16 cellular contexts compared by ENCODE assay signal in genomic region chr11:611001-611996, GRCh38. TPM values are rescaled to one million over a fixed set of nuclear protein-coding genes. Genes with fewer than 3 reads are reported as not detected.
DNase-seq lines count a peak whose midpoint lies in the region; ATAC-seq and TF ChIP-seq lines count a peak whose summit lies in the region.
"Had no signal": no experiment of that assay in that cellular context is flagged by ENCODE, and none has a peak within 500 bp of the region (broad histone marks: within the 10 kb centered on the region; RNA-seq: fewer than 3 reads in every experiment).

No MANE protein-coding gene starts in this region.

- 70 to 86% methylated on average over 27 to 49 of the region's 49 CpGs for WGBS in testis, 2 donors

- peaks cover 14% of the 10 kb centered on the region for H3K4me1 Mint-ChIP-seq in activated naive CD8-positive, alpha-beta T cell treated with anti-CD3 and anti-CD28 coated beads for 36 hours
- peaks cover 20% of the 10 kb centered on the region for H3K4me1 Mint-ChIP-seq in activated naive CD8-positive, alpha-beta T cell treated with anti-CD3 and anti-CD28 coated beads, Interleukin-2, amount 50 U/mL, for 24 hours
- H3K4me1 Mint-ChIP-seq in endothelial cell (ENCODE audit: unreplicated experiment) = peaks cover 3% of the 10 kb centered on the region
- H3K4me1 Mint-ChIP-seq: endodermal cell had no signal

- ATAC-seq in activated naive CD8-positive, alpha-beta T cell treated with anti-CD3 and anti-CD28 coated beads, Interleukin-2, amount 50 U/mL, for 24 hours = no peak
- ATAC-seq in Panc1 (no peak), left lobe of liver (peak; percentile 0), GM21381 (IDR thresholded peaks at IDR 0.05; ENCODE audit: unreplicated experiment) (no peak)

- TF ChIP-seq POLR2A in testis (IDR thresholded peaks at IDR 0.05) = no peak

- POLR2A ChIA-PET in Panc1 (lab: Charles Lee) = interaction anchor here (0.5 kb wide), 1 partner anchor 100 kb away, joined by 8 read pairs; no protein-coding TSS in a partner anchor

- H3K36me3 Mint-ChIP-seq in activated naive CD8-positive, alpha-beta T cell treated with anti-CD3 and anti-CD28 coated beads for 36 hours = peaks cover 11% of the 10 kb centered on the region
- H3K36me3 Mint-ChIP-seq in activated naive CD8-positive, alpha-beta T cell treated with anti-CD3 and anti-CD28 coated beads, Interleukin-2, amount 50 U/mL, for 24 hours (ENCODE audit: low read depth) = peaks cover 22% of the 10 kb centered on the region
- H3K36me3 Mint-ChIP-seq in endothelial cell (ENCODE audit: low read depth, unreplicated experiment) = peaks cover 13% of the 10 kb centered on the region

- H3K36me3 ChIP-seq in Panc1 (ENCODE audit: control insufficient read depth, insufficient read depth, low read length) (peaks cover 31% of the 10 kb centered on the region), testis (ENCODE audit: low read depth, missing control alignments) (no peaks in the 10 kb centered on the region)

- no peak overlapping the region for H3K27ac ChIP-seq in Panc1 (ENCODE audit: low read length)
- H3K27ac ChIP-seq in testis = no peak overlapping the region

- BruUV-seq in Panc1 (replicated peaks; lab: Mats Ljungman, UMichigan) = TSS peak; percentile 27

- in situ Hi-C loops in Panc1 (cut with HindIII; ENCODE audit: low pct_unique_long_range_greater_than_20kb, low sequenced_read_pairs) = no loop called here

- H3K27ac Mint-ChIP-seq in activated naive CD8-positive, alpha-beta T cell treated with anti-CD3 and anti-CD28 coated beads for 36 hours = peak overlapping the region; percentile 67
- no peak overlapping the region for H3K27ac Mint-ChIP-seq in activated naive CD8-positive, alpha-beta T cell treated with anti-CD3 and anti-CD28 coated beads, Interleukin-2, amount 50 U/mL, for 24 hours
- no peak overlapping the region for H3K27ac Mint-ChIP-seq in endothelial cell (ENCODE audit: unreplicated experiment)

- H3K4me3 Mint-ChIP-seq in activated naive CD8-positive, alpha-beta T cell treated with anti-CD3 and anti-CD28 coated beads for 36 hours = no peak overlapping the region
- no peak overlapping the region for H3K4me3 Mint-ChIP-seq in activated naive CD8-positive, alpha-beta T cell treated with anti-CD3 and anti-CD28 coated beads, Interleukin-2, amount 50 U/mL, for 24 hours
- no peak overlapping the region for H3K4me3 Mint-ChIP-seq in endothelial cell (ENCODE audit: unreplicated experiment)
- H3K4me3 Mint-ChIP-seq: endodermal cell had no signal

- H3K27me3 ChIP-seq in Panc1 (ENCODE audit: control insufficient read depth, insufficient read depth, low read length) (no peaks in the 10 kb centered on the region), testis (no peaks in the 10 kb centered on the region)

- DNase-seq in activated naive CD8-positive, alpha-beta T cell treated with anti-CD3 and anti-CD28 coated beads for 36 hours = no peak
- DNase-seq in activated naive CD8-positive, alpha-beta T cell treated with anti-CD3 and anti-CD28 coated beads, Interleukin-2, amount 50 U/mL, for 24 hours = no peak
- DNase-seq in Panc1 (ENCODE audit: low read depth, low spot score) (no peak), left lobe of liver (ENCODE audit: low spot score) (peak; percentile 82), testis (peak; percentile 55), NCI-H446 (lab: John Stamatoyannopoulos, UW) (no peak), endothelial cell (ENCODE audit: low spot score) (no peak)
- DNase-seq: AML-193, foreskin melanocyte, NCI-H526 treated with DMSO at 0.1 percent for 48 hours, RPMI8226 had no signal

- H3K4me3 ChIP-seq in Panc1 (ENCODE audit: low read depth in 2 of 2, low read length in 2 of 2) (no peak overlapping the region), testis (no peak overlapping the region)

- TF ChIP-seq CTCF in Panc1 (IDR thresholded peaks at IDR 0.05) (no peak), testis (IDR thresholded peaks at IDR 0.05) (no peak), endothelial cell (IDR thresholded peaks at IDR 0.05; ENCODE audit: unreplicated experiment) (no peak)

- H3K9me3 ChIP-seq in Panc1 (ENCODE audit: control insufficient read depth, insufficient read depth, low read depth, low read length) = no peaks in the 10 kb centered on the region
- no peaks in the 10 kb centered on the region for H3K9me3 ChIP-seq in testis

- H3K27me3 Mint-ChIP-seq in activated naive CD8-positive, alpha-beta T cell treated with anti-CD3 and anti-CD28 coated beads for 36 hours = no peaks in the 10 kb centered on the region
- no peaks in the 10 kb centered on the region for H3K27me3 Mint-ChIP-seq in activated naive CD8-positive, alpha-beta T cell treated with anti-CD3 and anti-CD28 coated beads, Interleukin-2, amount 50 U/mL, for 24 hours
- peaks cover 20% of the 10 kb centered on the region for H3K27me3 Mint-ChIP-seq in endothelial cell (ENCODE audit: unreplicated experiment)

- H3K9me3 Mint-ChIP-seq in activated naive CD8-positive, alpha-beta T cell treated with anti-CD3 and anti-CD28 coated beads for 36 hours = no peaks in the 10 kb centered on the region
- no peaks in the 10 kb centered on the region for H3K9me3 Mint-ChIP-seq in activated naive CD8-positive, alpha-beta T cell treated with anti-CD3 and anti-CD28 coated beads, Interleukin-2, amount 50 U/mL, for 24 hours
- no peaks in the 10 kb centered on the region for H3K9me3 Mint-ChIP-seq in endothelial cell (ENCODE audit: unreplicated experiment)
- H3K9me3 Mint-ChIP-seq: endodermal cell; T-helper 1 cell treated with Interleukin-12 subunit alpha and Interleukin-12 subunit beta and Interleukin-4 antibody, amounts not matched to agents 30 μg/mL and 1 μg/mL, for 36 hours had no signal

- CTCF ChIA-PET in Panc1 (lab: Charles Lee) = no interaction called here

- intact Hi-C loops in Panc1 (cut with micrococcal nuclease; ENCODE audit: unreplicated experiment) = no loop called here
- intact Hi-C loops in testis (cut with DNase I; ENCODE audit: low total_unique reads) = no loop called here

- H3K4me1 ChIP-seq in Panc1 (ENCODE audit: control insufficient read depth, insufficient read depth, low read length) = peaks cover 34% of the 10 kb centered on the region
- H3K4me1 ChIP-seq in testis = peaks cover 25% of the 10 kb centered on the region

RNA-seq across cellular contexts. Expression of gene IRF7, which starts 4.5 kb away (rescaled TPM):
- total RNA-seq in activated naive CD8-positive, alpha-beta T cell treated with anti-CD3 and anti-CD28 coated beads for 36 hours = 10 to 100 TPM; 60.6 to 61.2 TPM
- total RNA-seq in Panc1 (2021; ENCODE audit: unreplicated experiment) = 23.9 TPM
- polyA plus RNA-seq in Panc1 (2012; ENCODE audit: insufficient read length) = 24.1 TPM
- 38.5 TPM for total RNA-seq in left lobe of liver
- total RNA-seq in testis = 10 to 100 TPM; 13.0 to 30.1 TPM
- 9.9 TPM for polyA plus RNA-seq in testis (ENCODE audit: insufficient read depth, low read depth, low replicate concordance)
- total RNA-seq in endothelial cell (ENCODE audit: unreplicated experiment) = 11.6 TPM

RNA-seq across cellular contexts. Expression of gene CDHR5, which starts 13.5 kb away (rescaled TPM):
- total RNA-seq in activated naive CD8-positive, alpha-beta T cell treated with anti-CD3 and anti-CD28 coated beads for 36 hours = not detected
- not detected for total RNA-seq in Panc1 (2021; ENCODE audit: unreplicated experiment)
- 0.29 TPM for polyA plus RNA-seq in Panc1 (2012; ENCODE audit: insufficient read length)
- total RNA-seq in left lobe of liver = 64.8 TPM
- total RNA-seq in testis = under 1 TPM; 0.12 to 0.63 TPM
- polyA plus RNA-seq in testis (ENCODE audit: insufficient read depth, low read depth, low replicate concordance) = 2.3 TPM
- not detected for total RNA-seq in endothelial cell (ENCODE audit: unreplicated experiment)
- total RNA-seq: bronchial epithelial cell, temporal lobe had no signal

RNA-seq across cellular contexts. Expression of gene SCT, which starts 15.7 kb away (rescaled TPM):
- total RNA-seq in activated naive CD8-positive, alpha-beta T cell treated with anti-CD3 and anti-CD28 coated beads for 36 hours = not detected
- total RNA-seq in Panc1 (2021; ENCODE audit: unreplicated experiment) = not detected
- not detected for polyA plus RNA-seq in Panc1 (2012; ENCODE audit: insufficient read length)
- 0.81 TPM for total RNA-seq in left lobe of liver
- 1 to 10 TPM; 3.4 to 9.3 TPM for total RNA-seq in testis
- 1.5 TPM for polyA plus RNA-seq in testis (ENCODE audit: insufficient read depth, low read depth, low replicate concordance)
- 1.8 TPM for total RNA-seq in endothelial cell (ENCODE audit: unreplicated experiment)
- total RNA-seq: bronchial epithelial cell, temporal lobe had no signal

RNA-seq across cellular contexts. Expression of gene DRD4, which starts 25.8 kb away (rescaled TPM):
- total RNA-seq in activated naive CD8-positive, alpha-beta T cell treated with anti-CD3 and anti-CD28 coated beads for 36 hours = under 1 TPM; 0.26 to 0.37 TPM
- total RNA-seq in Panc1 (2021; ENCODE audit: unreplicated experiment) = 0.95 TPM
- 3.0 TPM for polyA plus RNA-seq in Panc1 (2012; ENCODE audit: insufficient read length)
- total RNA-seq in left lobe of liver = 0.68 TPM
- total RNA-seq in testis = 1 to 10 TPM; 2.0 to 3.3 TPM
- polyA plus RNA-seq in testis (ENCODE audit: insufficient read depth, low read depth, low replicate concordance) = 1.5 TPM
- 0.33 TPM for total RNA-seq in endothelial cell (ENCODE audit: unreplicated experiment)
- total RNA-seq: bronchial epithelial cell, temporal lobe had no signal

RNA-seq across cellular contexts. Expression of gene PHRF1, which starts 35.0 kb away (rescaled TPM):
- total RNA-seq in activated naive CD8-positive, alpha-beta T cell treated with anti-CD3 and anti-CD28 coated beads for 36 hours = 10 to 100 TPM; 42.3 to 44.3 TPM
- total RNA-seq in Panc1 (2021; ENCODE audit: unreplicated experiment) (90.6 TPM), left lobe of liver (25.4 TPM), testis (10 to 100 TPM; 62.9 to 74.4 TPM), endothelial cell (ENCODE audit: unreplicated experiment) (29.5 TPM)
- 83.1 TPM for polyA plus RNA-seq in Panc1 (2012; ENCODE audit: insufficient read length)
- 30.2 TPM for polyA plus RNA-seq in testis (ENCODE audit: insufficient read depth, low read depth, low replicate concordance)

Comparison
In these comparisons a context has a peak if more than half of its experiments do, and no peak if none do; other contexts are left out.
1. DNase-seq: peak in left lobe of liver (single experiment) and testis (single experiment); none in activated naive CD8-positive, alpha-beta T cell treated with anti-CD3 and anti-CD28 coated beads for 36 hours (single experiment), activated naive CD8-positive, alpha-beta T cell treated with anti-CD3 and anti-CD28 coated beads, Interleukin-2, amount 50 U/mL, for 24 hours (single experiment), Panc1 (single experiment), NCI-H446 (0 of 2) and endothelial cell (single experiment).
2. RNA of gene CDHR5, which starts 13.5 kb away (total RNA-seq): 64.8 TPM in left lobe of liver (single experiment); 0.12 to 0.63 TPM in testis, not detected in Panc1 (single experiment), not detected in endothelial cell (single experiment) and not detected in activated naive CD8-positive, alpha-beta T cell treated with anti-CD3 and anti-CD28 coated beads for 36 hours; every median in the first group is over 10 times any median in the second.